In the genomic region with DNA sequence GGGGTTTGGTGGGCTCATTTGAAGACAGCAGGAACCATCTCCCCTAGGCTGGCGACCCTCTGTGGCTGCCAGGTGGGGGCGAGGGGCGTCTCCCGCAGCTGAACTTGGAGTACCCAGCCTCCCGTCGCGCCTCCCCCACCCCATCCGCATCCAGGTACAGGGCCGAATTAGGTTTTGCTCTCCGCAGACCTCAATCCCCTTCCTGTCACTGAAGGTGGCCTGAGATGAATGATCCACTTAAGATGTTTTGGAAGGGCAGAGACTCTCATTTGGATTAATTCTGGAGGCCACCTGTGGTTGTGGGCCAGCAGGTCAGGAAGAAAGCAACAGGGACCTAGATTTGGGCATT, we compare ENCODE assay signal across 8 cellular contexts. TPM values are rescaled to one million over a fixed set of nuclear protein-coding genes. Genes with fewer than 3 reads are reported as not detected.
DNase-seq lines count a peak whose midpoint lies in the region; ATAC-seq, FAIRE-seq and TF ChIP-seq lines count a peak whose summit lies in the region.

No MANE protein-coding gene starts in this region.

- no peak for FAIRE-seq in A549 (lab: Jason Lieb, UNC)

- CTCF ChIA-PET in A549 (lab: Yijun Ruan, JAX) = interaction anchor here (1.3 to 1.4 kb wide), 3 partner anchors 9 to 51 kb away, joined by 3 read pairs; no protein-coding TSS in a partner anchor

- no peak; a peak in 1 of 6 replicates for ATAC-seq in A549
- ATAC-seq in HG02623 (IDR thresholded peaks at IDR 0.05; ENCODE audit: unreplicated experiment) = peak; percentile 3
- ATAC-seq in lower lobe of right lung = peak; percentile 4 to 35

- TF ChIP-seq CTCF in A549 (IDR thresholded peaks at IDR 0.05) (no peak), ascending aorta (IDR thresholded peaks at IDR 0.05) (no peak), lower lobe of right lung (IDR thresholded peaks at IDR 0.05) (no peak), uterus (IDR thresholded peaks at IDR 0.05) (no peak)

- POLR2A ChIA-PET in A549 (lab: Yijun Ruan, JAX) = no interaction called here

- WGBS in A549 (ENCODE audit: missing lambda C conversion rate) = no CpG with 5 or more reads among the region's 10 CpGs

- intact Hi-C loops in ascending aorta (cut with DNase I) (no loop called here), lower lobe of right lung (cut with DNase I) (no loop called here), uterus (cut with DNase I; ENCODE audit: low total_unique reads) (no loop called here)

- no peaks in the 10 kb centered on the region for H3K9me3 ChIP-seq in A549
- H3K9me3 ChIP-seq in ascending aorta = no peaks in the 10 kb centered on the region
- H3K9me3 ChIP-seq in lower lobe of right lung = no peaks in the 10 kb centered on the region
- H3K9me3 ChIP-seq in uterus = no peaks in the 10 kb centered on the region

- TF ChIP-seq POLR2A in A549 (IDR thresholded peaks at IDR 0.05; ENCODE audit: low read length) (no peak), uterus (IDR thresholded peaks at IDR 0.05) (no peak)

- H3K36me3 ChIP-seq in ascending aorta (no peaks in the 10 kb centered on the region), lower lobe of right lung (no peaks in the 10 kb centered on the region), uterus (no peaks in the 10 kb centered on the region)

- no peak for DNase-seq in A549 (ENCODE audit: low read depth in 1 of 2, low spot score in 1 of 2)
- DNase-seq in ascending aorta (ENCODE audit: low spot score in 2 of 2) = no peak
- DNase-seq in lower lobe of right lung = no peak
- no peak for DNase-seq in uterus
- DNase-seq in CD1c-positive myeloid dendritic cell (ENCODE audit: extremely low spot score) = no peak
- no peak for DNase-seq in activated CD4-positive, CD25-positive, alpha-beta regulatory T cell treated with anti-CD3 and anti-CD28 coated beads, Interleukin-2, amount 50 U/mL, for 72 hours
- DNase-seq in activated CD8-positive, alpha-beta memory T cell treated with anti-CD3 and anti-CD28 coated beads, Interleukin-2, amount 50 U/mL, for 48 hours = no peak

- peak overlapping the region; percentile 95 for H3K4me2 ChIP-seq in A549

- TF ChIP-seq EP300 in A549 (IDR thresholded peaks at IDR 0.05) = no peak

- no peak for TF ChIP-seq RAD21 in A549 (conservative IDR thresholded peaks at IDR 0.05 in 1 of 2, IDR thresholded peaks at IDR 0.05 in 1 of 2)

- H3K4me1 ChIP-seq in A549 = no peaks in the 10 kb centered on the region
- peaks cover 0 to 5% of the 10 kb centered on the region in 2 donors for H3K4me1 ChIP-seq in ascending aorta
- peaks cover 30% of the 10 kb centered on the region for H3K4me1 ChIP-seq in lower lobe of right lung
- no peaks in the 10 kb centered on the region for H3K4me1 ChIP-seq in uterus

- H3K4me3 ChIP-seq in A549 (peak overlapping the region; percentile 91), ascending aorta (peak overlapping the region; percentile 66 to 85), lower lobe of right lung (peak overlapping the region; percentile 74), uterus (peak overlapping the region; percentile 37 to 48)

- H3K27ac ChIP-seq in A549 (peak overlapping the region; percentile 76 to 93; a peak in 4 of 6 replicates), ascending aorta (no peak overlapping the region), lower lobe of right lung (peak overlapping the region; percentile 80), uterus (peak overlapping the region; percentile 17 to 29)

- no peaks in the 10 kb centered on the region for H3K27me3 ChIP-seq in ascending aorta
- no peaks in the 10 kb centered on the region for H3K27me3 ChIP-seq in lower lobe of right lung (ENCODE audit: low read depth)
- no peaks in the 10 kb centered on the region for H3K27me3 ChIP-seq in uterus

TF ChIP-seq in A549, 52 proteins besides CTCF, POLR2A, EP300 and RAD21:
- TF ChIP-seq HDAC2 (IDR thresholded peaks at IDR 0.05) (no peak), RFX5 (IDR thresholded peaks at IDR 0.05) (no peak), TFCP2L1 (CRISPR knock-in tag; IDR thresholded peaks at IDR 0.05) (no peak), EHMT2 (IDR thresholded peaks at IDR 0.05; ENCODE audit: low read depth) (no peak), FOSL2 (IDR thresholded peaks at IDR 0.05) (no peak), FOSL2 (CRISPR knock-in tag; IDR thresholded peaks at IDR 0.05) (no peak), ZFP36 (IDR thresholded peaks at IDR 0.05; ENCODE audit: borderline replicate concordance, partially characterized antibody) (no peak), SMC3 (IDR thresholded peaks at IDR 0.05) (no peak), MYC (IDR thresholded peaks at IDR 0.05; ENCODE audit: borderline replicate concordance, low read length) (no peak)
- TF ChIP-seq, protein P1, sequence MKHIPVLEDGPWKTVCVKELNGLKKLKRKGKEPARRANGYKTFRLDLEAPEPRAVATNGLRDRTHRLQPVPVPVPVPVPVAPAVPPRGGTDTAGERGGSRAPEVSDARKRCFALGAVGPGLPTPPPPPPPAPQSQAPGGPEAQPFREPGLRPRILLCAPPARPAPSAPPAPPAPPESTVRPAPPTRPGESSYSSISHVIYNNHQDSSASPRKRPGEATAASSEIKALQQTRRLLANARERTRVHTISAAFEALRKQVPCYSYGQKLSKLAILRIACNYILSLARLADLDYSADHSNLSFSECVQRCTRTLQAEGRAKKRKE (CRISPR knock-in tag; IDR thresholded peaks at IDR 0.05; ENCODE audit: low read depth) = no peak

RNA-seq across cellular contexts. Expression of a gene that starts 0.5 kb away (rescaled TPM):
- 0.94 and 1.2 TPM in 2 replicates for polyA plus RNA-seq in A549 (2011; rRNA removed)
- 0.45 and 0.60 TPM in 2 replicates for polyA plus RNA-seq in A549 (2012; cell fraction: cytosol; rRNA removed)
- polyA plus RNA-seq in A549 (2012; cell fraction: nucleus; rRNA removed) = 0.26 and 0.49 TPM in 2 replicates
- polyA plus RNA-seq in A549 (2017; fragmentation: RNase III; extraction: RNeasy Plus Mini Kit Qiagen cat#74134 plus additional on column Dnase treatment) = 0.79 to 1.2 TPM (median 0.83 TPM) in 3 replicates
- polyA minus RNA-seq in A549 (2011; rRNA and poly(A)+ RNA removed) = 0.50 and 0.63 TPM in 2 replicates
- 0.11 TPM for total RNA-seq in ascending aorta
- total RNA-seq in lower lobe of right lung = 25.0 TPM
- total RNA-seq in uterus = 10 to 100 TPM in 1 of 4 donors, 1 to 10 TPM in 3; 2.0 to 16.9 (median 7.9) TPM

Comparison
In these comparisons a context has a peak if more than half of its experiments do, and no peak if none do; other contexts are left out.
1. ATAC-seq: peak in HG02623 (single experiment) and lower lobe of right lung (2 of 2); none in A549 (0 of 2).
2. H3K27ac ChIP-seq: peak in A549 (2 of 2), lower lobe of right lung (single experiment) and uterus (2 of 2); none in ascending aorta (0 of 2).
3. Peak in every context shown above with its lines, with median percentiles within 50 percentile points of each other: H3K4me3 ChIP-seq.